27 cellular contexts compared by ENCODE assay signal in the genomic region with DNA sequence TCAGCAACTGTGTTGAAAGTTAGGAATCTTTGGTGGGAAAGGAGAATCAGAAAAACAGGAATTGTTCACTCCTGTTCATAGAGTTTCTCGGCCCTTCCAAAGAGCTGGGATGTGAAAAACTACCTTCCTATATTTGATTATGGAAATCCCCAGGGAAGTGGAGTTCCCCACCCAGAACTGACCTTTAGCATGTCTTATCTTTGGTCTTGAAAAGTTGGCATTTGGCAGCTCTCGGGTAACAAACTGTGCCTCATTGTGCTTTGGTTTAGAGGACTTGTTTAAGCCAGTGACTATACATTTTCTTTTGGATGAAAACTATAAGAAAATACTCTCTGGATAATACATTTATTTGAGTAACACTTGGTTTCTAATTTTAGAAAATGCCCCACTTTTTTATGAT.
"Had no signal": no experiment of that assay in that cellular context is flagged by ENCODE, and none has a peak within 500 bp of the region (broad histone marks: within the 10 kb centered on the region; RNA-seq: fewer than 3 reads in every experiment).

No MANE protein-coding gene starts in this region.

- H3K9ac ChIP-seq: parathyroid adenoma had no signal

- H3K27me3 ChIP-seq: breast epithelium, esophagus squamous epithelium, heart right ventricle, suprapubic skin, tibial artery had no signal

- H3K4me1 ChIP-seq: breast epithelium, esophagus squamous epithelium, heart right ventricle, parathyroid adenoma, psoas muscle, suprapubic skin had no signal

- H3K27ac ChIP-seq: breast epithelium, epithelial cell of prostate, esophagus squamous epithelium, heart right ventricle, parathyroid adenoma, psoas muscle, suprapubic skin, tibial artery, VCaP had no signal

- H3K36me3 Mint-ChIP-seq: stimulated activated naive B cell treated with anti-CD40 and anti-IgM and Interleukin-4, amounts not matched to agents 10 μg/mL and 1 μg/mL and 100 μg/mL, for 72 hours had no signal

- H3K4me1 Mint-ChIP-seq: stimulated activated naive B cell treated with anti-CD40 and anti-IgM and Interleukin-4, amounts not matched to agents 10 μg/mL and 1 μg/mL and 100 μg/mL, for 72 hours had no signal

- ATAC-seq: heart right ventricle; left ventricle myocardium superior; naive thymus-derived CD4-positive, alpha-beta T cell; psoas muscle; stimulated activated naive B cell treated with anti-CD40 and anti-IgM and Interleukin-4, amounts not matched to agents 10 μg/mL and 1 μg/mL and 100 μg/mL, for 72 hours had no signal

- H3K36me3 ChIP-seq: breast epithelium, esophagus squamous epithelium, heart right ventricle, suprapubic skin, tibial artery had no signal

- H3K4me3 Mint-ChIP-seq: activated naive CD4-positive, alpha-beta T cell treated with anti-CD3 and anti-CD28 coated beads for 36 hours; naive thymus-derived CD4-positive, alpha-beta T cell; stimulated activated naive B cell treated with anti-CD40 and anti-IgM and Interleukin-4, amounts not matched to agents 10 μg/mL and 1 μg/mL and 100 μg/mL, for 72 hours had no signal

- H3K79me2 ChIP-seq: parathyroid adenoma had no signal

- DNase-seq: activated CD4-positive, alpha-beta T cell treated with anti-CD3 and anti-CD28 coated beads for 4 hours; activated CD4-positive, alpha-beta T cell treated with anti-CD3 and anti-CD28 coated beads, Interleukin-2, amount 50 U/mL, for 48 hours; activated CD8-positive, alpha-beta memory T cell treated with anti-CD3 and anti-CD28 coated beads for 24 hours; activated effector memory CD4-positive, alpha-beta T cell treated with Interleukin-2 at 50 U/mL for 16 hours; activated naive CD4-positive, alpha-beta T cell treated with anti-CD3 and anti-CD28 coated beads for 36 hours; amygdala; central memory CD4-positive, alpha-beta T cell; dermis blood vessel endothelial cell; effector CD8-positive, alpha-beta T cell; esophagus squamous epithelium; foreskin melanocyte; heart right ventricle; islet precursor cell; left ventricle myocardium superior; naive thymus-derived CD4-positive, alpha-beta T cell; psoas muscle; stimulated activated CD4-positive, alpha-beta T cell treated with anti-CD3 and anti-CD28 coated beads, Interleukin-15, amount 100 ng/mL, for 24 hours; stimulated activated CD4-positive, alpha-beta T cell treated with anti-CD3 and anti-CD28 coated beads, Interleukin-2, amount 100 ng/mL, for 24 hours; stimulated activated naive B cell treated with anti-CD40 and anti-IgM and Interleukin-4, amounts not matched to agents 10 μg/mL and 1 μg/mL and 100 μg/mL, for 72 hours; tibial artery had no signal

- H2AFZ ChIP-seq: parathyroid adenoma had no signal

- FAIRE-seq: endometrium, TTC549 had no signal

- H3K27ac Mint-ChIP-seq: activated naive CD4-positive, alpha-beta T cell treated with anti-CD3 and anti-CD28 coated beads for 36 hours; stimulated activated naive B cell treated with anti-CD40 and anti-IgM and Interleukin-4, amounts not matched to agents 10 μg/mL and 1 μg/mL and 100 μg/mL, for 72 hours had no signal

- H3K4me3 ChIP-seq: breast epithelium, esophagus squamous epithelium, heart right ventricle, psoas muscle, suprapubic skin, tibial artery had no signal
